In genomic region chr13:102901056-102901455, GRCh38 we compare ENCODE assay signal across 28 cellular contexts.
"Had no signal": no experiment of that assay in that cellular context is flagged by ENCODE, and none has a peak within 500 bp of the region (broad histone marks: within the 10 kb centered on the region; RNA-seq: fewer than 3 reads in every experiment).

No MANE protein-coding gene starts in this region.

- DNase-seq: activated B cell treated with CpG ODN at 0.5 μM for 24 hours; activated CD4-positive, alpha-beta memory T cell treated with anti-CD3 and anti-CD28 coated beads for 36 hours; activated CD4-positive, alpha-beta T cell treated with anti-CD3 and anti-CD28 coated beads for 1 hour; activated CD4-positive, alpha-beta T cell treated with anti-CD3 and anti-CD28 coated beads, Interleukin-2, amount 10 ng/mL, durations not matched to agents 24 days and 14 days; activated CD8-positive, alpha-beta memory T cell treated with anti-CD3 and anti-CD28 coated beads for 24 hours; activated gamma-delta T cell treated with Interleukin-2 at 50 U/mL for 16 hours; activated naive CD4-positive, alpha-beta T cell treated with anti-CD3 and anti-CD28 coated beads, Interleukin-2, amount 10 ng/mL, durations not matched to agents 7 days and 5 days; activated naive CD8-positive, alpha-beta T cell treated with anti-CD3 and anti-CD28 coated beads for 36 hours; activated T-cell treated with anti-CD3 and anti-CD28 coated beads, Interleukin-2, amount 50 U/mL, for 4 hours; cerebellar nuclear complex; Karpas-422; NCI-H1105 treated with DMSO at 0.1 percent for 48 hours; NCI-H146; NCI-H1930; NCI-H2171; NCI-H2227 treated with DMSO at 0.1 percent for 48 hours; NCI-H446 treated with DMSO at 0.1 percent for 48 hours; NCI-H524 treated with DMSO at 0.1 percent for 48 hours; NCI-H774; Right ventricle myocardium superior; RPMI8226; SJCRH30; T-cell; T-helper 2 cell; T1000 had no signal

- H3K9me3 ChIP-seq: SJCRH30 had no signal

- H3K4me3 ChIP-seq: K562, SJCRH30 had no signal

- FAIRE-seq: K562, TTC549 had no signal

- H3K36me3 ChIP-seq: SJCRH30 had no signal

- H3K27ac ChIP-seq: SJCRH30 had no signal

- ATAC-seq: activated T-cell treated with anti-CD3 and anti-CD28 coated beads, Interleukin-2, amount 50 U/mL, for 4 hours; activated T-helper 17 cell treated with anti-CD3 and anti-CD28 coated beads, Interleukin-2, amount 50 U/mL, for 72 hours; K562; T-cell had no signal
